8 cellular contexts compared by ENCODE assay signal in genomic region chr7:87151701-87152111, GRCh38. TPM values are rescaled to one million over a fixed set of nuclear protein-coding genes. Genes with fewer than 3 reads are reported as not detected.
DNase-seq lines count a peak whose midpoint lies in the region; ATAC-seq and TF ChIP-seq lines count a peak whose summit lies in the region.

No MANE protein-coding gene starts in this region.

- no peaks in the 10 kb centered on the region for H3K27me3 Mint-ChIP-seq in activated B cell treated with CpG ODN at 0.5 μM for 24 hours

- TF ChIP-seq CTCF in heart left ventricle (IDR thresholded peaks at IDR 0.05), result no peak
- no peak for TF ChIP-seq CTCF in activated B cell treated with CpG ODN at 0.5 μM for 24 hours (IDR thresholded peaks at IDR 0.05)
- no peak for TF ChIP-seq CTCF in stomach (IDR thresholded peaks at IDR 0.05)

- ATAC-seq in heart left ventricle (peak in 1 of 4 donors; percentile 3), left cardiac atrium (no peak), HG03103 (IDR thresholded peaks at IDR 0.05; ENCODE audit: low read depth, unreplicated experiment) (peak; percentile 25), activated B cell treated with CpG ODN at 0.5 μM for 24 hours (ENCODE audit: low read depth) (peak; percentile 51)

- TF ChIP-seq POLR2A in heart left ventricle (IDR thresholded peaks at IDR 0.05) (no peak), stomach (IDR thresholded peaks at IDR 0.05) (no peak)

- H3K9me3 Mint-ChIP-seq in activated B cell treated with CpG ODN at 0.5 μM for 24 hours, result no peaks in the 10 kb centered on the region

- CTCF ChIA-PET in activated B cell treated with CpG ODN at 0.5 μM for 24 hours (lab: Charles Lee), result interaction anchor here (1.0 kb wide), 1 partner anchor 70 kb away, joined by 3 read pairs; no protein-coding TSS in a partner anchor

- WGBS in heart left ventricle, 4 donors, result 5 to 10% (median 7%) methylated on average over 13 of the region's 13 CpGs
- WGBS in stomach, 5 donors, result 3 to 10% (median 4%) methylated on average over 9 to 13 of the region's 13 CpGs

- intact Hi-C loops in heart left ventricle (cut with DNase I), result loop anchor here in 8 of 10 donors (2.0 to 10.0 kb wide), 10 partner anchors 66 to 224 kb away; partner anchors contain the start of genes ELAPOR2 (in 5 of the 8), TMEM243 (in 3 of the 8) and CROT (in 2 of the 8)
- intact Hi-C loops in left cardiac atrium (cut with DNase I), result loop anchor here in 1 of 2 donors (10.0 kb wide), 2 partner anchors 63 to 193 kb away; partner anchors contain the start of genes CROT and TMEM243
- intact Hi-C loops in activated B cell treated with CpG ODN at 0.5 μM for 24 hours (cut with micrococcal nuclease), result loop anchor here (1.0 to 10.0 kb wide), 12 partner anchors 36 to 1066 kb away; partner anchors contain the start of genes ADAM22, CROT, DBF4 and ELAPOR2
- intact Hi-C loops in stomach (cut with DNase I; ENCODE audit: low total_unique reads), result no loop called here

- H3K36me3 ChIP-seq in heart left ventricle (peaks cover 0 to 6% (median 0%) of the 10 kb centered on the region in 9 donors), stomach (no peaks in the 10 kb centered on the region)

- POLR2A ChIA-PET in activated B cell treated with CpG ODN at 0.5 μM for 24 hours (lab: Charles Lee), result interaction anchor here (1.0 to 9.4 kb wide), 13 partner anchors 10 to 448 kb away, joined by 3 to 311 read pairs (median 5); partner anchors contain the start of genes ELAPOR2 and TMEM243

- H3K4me3 ChIP-seq in heart left ventricle (peak overlapping the region; percentile 61 to 89 (median 80)), iPS-11a (ENCODE audit: low read depth, low read length) (peak overlapping the region; percentile 80), stomach (peak overlapping the region; percentile 60 to 74 (median 65))

- no peaks in the 10 kb centered on the region for H3K27me3 ChIP-seq in heart left ventricle
- no peaks in the 10 kb centered on the region for H3K27me3 ChIP-seq in stomach

- DNase-seq in heart left ventricle (no peak), left cardiac atrium (no peak), activated B cell treated with CpG ODN at 0.5 μM for 24 hours (no peak), stomach (no peak), NCI-H2171 treated with DMSO at 0.1 percent for 48 hours (lab: John Stamatoyannopoulos, UW) (no peak)
- DNase-seq in activated effector memory CD4-positive, alpha-beta T cell treated with anti-CD3 and anti-CD28 coated beads, Interleukin-2, amount 50 U/mL, for 16 hours, result no peak

- no peaks in the 10 kb centered on the region for H3K9me3 ChIP-seq in heart left ventricle
- no peaks in the 10 kb centered on the region for H3K9me3 ChIP-seq in stomach

- H3K4me1 Mint-ChIP-seq in activated B cell treated with CpG ODN at 0.5 μM for 24 hours, result peaks cover 43% of the 10 kb centered on the region

- TF ChIP-seq EP300 in stomach (IDR thresholded peaks at IDR 0.05), result no peak

- peak overlapping the region; percentile 99 for H3K27ac Mint-ChIP-seq in activated B cell treated with CpG ODN at 0.5 μM for 24 hours

- H3K36me3 Mint-ChIP-seq in activated B cell treated with CpG ODN at 0.5 μM for 24 hours (ENCODE audit: low read depth), result peaks cover 24% of the 10 kb centered on the region

- peak overlapping the region; percentile 99 for H3K4me3 Mint-ChIP-seq in activated B cell treated with CpG ODN at 0.5 μM for 24 hours

- H3K27ac ChIP-seq in heart left ventricle (peak overlapping the region; percentile 91 to 99 (median 96)), stomach (peak overlapping the region; percentile 95 to 100 (median 97))

- H3K4me1 ChIP-seq in heart left ventricle, result peaks cover 5 to 53% (median 38%) of the 10 kb centered on the region in 12 donors
- peaks cover 26 to 43% (median 34%) of the 10 kb centered on the region in 4 donors for H3K4me1 ChIP-seq in stomach

RNA-seq across cellular contexts. Expression of gene DMTF1, which starts 0.5 kb away (rescaled TPM):
- total RNA-seq in heart left ventricle, result 10 to 100 TPM; 17.7 to 43.3 (median 22.3) TPM
- polyA plus RNA-seq in heart left ventricle, result 10 to 100 TPM; 13.5 to 21.3 TPM
- 10 to 100 TPM; 25.4 to 31.7 TPM for total RNA-seq in left cardiac atrium
- total RNA-seq in activated B cell treated with CpG ODN at 0.5 μM for 24 hours, result 159 and 175 TPM in 2 replicates
- 100 to 1,000 TPM in 4 of 5 donors, 10 to 100 TPM in 1; 37.2 to 233 (median 122) TPM for total RNA-seq in stomach
- polyA plus RNA-seq in stomach, result 10 to 100 TPM; 10.5 to 30.5 (median 19.7) TPM

Comparison
In these comparisons a context has a peak if more than half of its experiments do, and no peak if none do; other contexts are left out.
1. ATAC-seq: peak in HG03103 (single experiment) and activated B cell treated with CpG ODN at 0.5 μM for 24 hours (single experiment); none in left cardiac atrium (0 of 2).
2. Peak in every context shown above with its lines, with median percentiles within 50 percentile points of each other: H3K4me3 ChIP-seq.